In genomic region chr18:12791631-12792030, GRCh38 we compare ENCODE assay signal across 29 cellular contexts.
"Had no signal": no experiment of that assay in that cellular context is flagged by ENCODE, and none has a peak within 500 bp of the region (broad histone marks: within the 10 kb centered on the region; RNA-seq: fewer than 3 reads in every experiment).

No MANE protein-coding gene starts in this region.

- H3K4me3 Mint-ChIP-seq: activated CD8-positive, alpha-beta memory T cell treated with anti-CD3 and anti-CD28 coated beads, Interleukin-2, amount 10 ng/mL, durations not matched to agents 7 days and 5 days; brain; T-helper 1 cell treated with Interleukin-12 subunit alpha and Interleukin-12 subunit beta and Interleukin-4 antibody, amounts not matched to agents 30 μg/mL and 1 μg/mL, for 36 hours had no signal

- H3K27ac Mint-ChIP-seq: activated CD8-positive, alpha-beta memory T cell treated with anti-CD3 and anti-CD28 coated beads, Interleukin-2, amount 10 ng/mL, durations not matched to agents 7 days and 5 days; brain; T-helper 1 cell treated with Interleukin-12 subunit alpha and Interleukin-12 subunit beta and Interleukin-4 antibody, amounts not matched to agents 30 μg/mL and 1 μg/mL, for 36 hours had no signal

- H3K4me2 ChIP-seq: SK-N-SH had no signal

- ATAC-seq: activated CD8-positive, alpha-beta memory T cell treated with anti-CD3 and anti-CD28 coated beads, Interleukin-2, amount 10 ng/mL, durations not matched to agents 7 days and 5 days; Panc1 had no signal

- H3K9me3 Mint-ChIP-seq: brain; T-helper 1 cell treated with Interleukin-12 subunit alpha and Interleukin-12 subunit beta and Interleukin-4 antibody, amounts not matched to agents 30 μg/mL and 1 μg/mL, for 36 hours had no signal

- H3K4me3 ChIP-seq: SJSA1 had no signal

- H3K4me1 Mint-ChIP-seq: brain had no signal

- H3K4me1 ChIP-seq: SJSA1 had no signal

- H3K27ac ChIP-seq: SJSA1, WERI-Rb-1 had no signal

- H3K9ac ChIP-seq: SK-N-SH had no signal

- H3K9me3 ChIP-seq: SJSA1, SK-N-SH had no signal

- DNase-seq: activated CD4-positive, alpha-beta T cell treated with anti-CD3 and anti-CD28 coated beads for 1 hour; activated CD4-positive, alpha-beta T cell treated with anti-CD3 and anti-CD28 coated beads, Interleukin-2, amount 50 U/mL, for 48 hours; activated CD4-positive, CD25-positive, alpha-beta regulatory T cell; activated CD8-positive, alpha-beta memory T cell treated with anti-CD3 and anti-CD28 coated beads for 24 hours; activated CD8-positive, alpha-beta memory T cell treated with anti-CD3 and anti-CD28 coated beads, Interleukin-2, amount 10 ng/mL, durations not matched to agents 7 days and 5 days; activated CD8-positive, alpha-beta memory T cell treated with anti-CD3 and anti-CD28 coated beads, Interleukin-2, amount 50 U/mL, for 48 hours; activated effector memory CD4-positive, alpha-beta T cell treated with Interleukin-2 at 50 U/mL for 16 hours; activated naive CD4-positive, alpha-beta T cell treated with anti-CD3 and anti-CD28 coated beads, Interleukin-2, amount 50 U/mL, for 16 hours; activated T-cell treated with anti-CD3 and anti-CD28 coated beads, Interleukin-2, amount 50 U/mL, for 48 hours; anterior cingulate cortex; caudate nucleus; cerebellar nuclear complex; IMR-90; Karpas-422; KBM-7; NCI-H1105 treated with DMSO at 0.1 percent for 48 hours; NCI-H1436; NCI-H1694; NCI-H2029; NCI-H345; NCI-H524 treated with DMSO at 0.1 percent for 48 hours; SHP77; SK-N-SH; T-helper 9 cell; WERI-Rb-1 had no signal

- H3K27me3 Mint-ChIP-seq: activated CD8-positive, alpha-beta memory T cell treated with anti-CD3 and anti-CD28 coated beads, Interleukin-2, amount 10 ng/mL, durations not matched to agents 7 days and 5 days; brain had no signal

- H3K27me3 ChIP-seq: SJSA1 had no signal
